28 cellular contexts compared by ENCODE assay signal in genomic region chr3:140358696-140359095, GRCh38.
DNase-seq lines count a peak whose midpoint lies in the region; ATAC-seq, FAIRE-seq and TF ChIP-seq lines count a peak whose summit lies in the region.
"Had no signal": no experiment of that assay in that cellular context is flagged by ENCODE, and none has a peak within 500 bp of the region (broad histone marks: within the 10 kb centered on the region; RNA-seq: fewer than 3 reads in every experiment).

No MANE protein-coding gene starts in this region.

- H3K27me3 Mint-ChIP-seq in activated naive CD4-positive, alpha-beta T cell treated with anti-CD3 and anti-CD28 coated beads, Interleukin-2, amount 10 ng/mL, durations not matched to agents 7 days and 5 days = no peaks in the 10 kb centered on the region
- H3K27me3 Mint-ChIP-seq in CD4-positive, alpha-beta memory T cell = no peaks in the 10 kb centered on the region

- POLR2A ChIA-PET in CD4-positive, alpha-beta memory T cell (lab: Charles Lee; ENCODE audit: partially characterized antibody) = no interaction called here

- no peaks in the 10 kb centered on the region for H3K79me1 ChIP-seq in trophoblast cell (ENCODE audit: low read length)

- CTCF ChIA-PET in activated naive CD4-positive, alpha-beta T cell treated with anti-CD3 and anti-CD28 coated beads, Interleukin-2, amount 10 ng/mL, durations not matched to agents 7 days and 5 days (lab: Charles Lee) = no interaction called here
- CTCF ChIA-PET in CD4-positive, alpha-beta memory T cell (lab: Charles Lee; ENCODE audit: partially characterized antibody) = no interaction called here

- H4K91ac ChIP-seq in trophoblast cell (ENCODE audit: low read depth, low read length) = no peak overlapping the region

- no peak overlapping the region for H4K12ac ChIP-seq in trophoblast cell (ENCODE audit: low read depth, low read length)

- H3K9ac ChIP-seq in trophoblast cell (ENCODE audit: low read length) = no peak overlapping the region
- H3K9ac ChIP-seq: BLaER1 treated with 17β-estradiol and CSF1 and Interleukin-3, amounts not matched to agents 10 nM and 100 nM; KMS-11 had no signal

- no CpG with 5 or more reads among the region's 4 CpGs for WGBS in trophoblast cell (ENCODE audit: extremely low coverage, insufficient coverage, insufficient read length)

- no peaks in the 10 kb centered on the region for H3K79me2 ChIP-seq in trophoblast cell (ENCODE audit: control insufficient read depth, insufficient read depth, low read length, poor library complexity)

- H2BK120ac ChIP-seq in trophoblast cell (ENCODE audit: insufficient read depth, low read length, poor library complexity) = no peak overlapping the region

- no peak overlapping the region for H3K27ac ChIP-seq in trophoblast cell (ENCODE audit: low read depth, low read length)
- H3K27ac ChIP-seq in CD4-positive, alpha-beta memory T cell (ENCODE audit: low read depth, low read length) = no peak overlapping the region
- H3K27ac ChIP-seq: A549; BLaER1 treated with 17β-estradiol and CSF1 and Interleukin-3, amounts not matched to agents 10 nM and 100 nM; HL-60; KMS-11; RWPE1 had no signal

- ATAC-seq in activated naive CD4-positive, alpha-beta T cell treated with anti-CD3 and anti-CD28 coated beads, Interleukin-2, amount 50 U/mL, for 72 hours = no peak
- no peak for ATAC-seq in HG02981 (IDR thresholded peaks at IDR 0.05; ENCODE audit: unreplicated experiment)
- ATAC-seq: A549; CD8-positive, alpha-beta T cell; GM12878; Panc1 had no signal

- H4K8ac ChIP-seq in trophoblast cell (ENCODE audit: low read depth, low read length) = no peak overlapping the region

- no peak overlapping the region for H2AK5ac ChIP-seq in trophoblast cell (ENCODE audit: low read length)

- H3K9me3 Mint-ChIP-seq in activated naive CD4-positive, alpha-beta T cell treated with anti-CD3 and anti-CD28 coated beads, Interleukin-2, amount 10 ng/mL, durations not matched to agents 7 days and 5 days = no peaks in the 10 kb centered on the region
- H3K9me3 Mint-ChIP-seq in activated naive CD4-positive, alpha-beta T cell treated with anti-CD3 and anti-CD28 coated beads, Interleukin-2, amount 50 U/mL, for 72 hours = no peaks in the 10 kb centered on the region
- peaks cover 0 to 5% (median 2%) of the 10 kb centered on the region in 8 donors for H3K9me3 Mint-ChIP-seq in CD4-positive, alpha-beta memory T cell
- H3K9me3 Mint-ChIP-seq: CD8-positive, alpha-beta T cell had no signal

- no peak overlapping the region for H3K4ac ChIP-seq in trophoblast cell (ENCODE audit: low read depth, low read length)

- H3K4me2 ChIP-seq in trophoblast cell (ENCODE audit: low read length) = no peak overlapping the region
- H3K4me2 ChIP-seq: A549; BLaER1 treated with 17β-estradiol and CSF1 and Interleukin-3, amounts not matched to agents 10 nM and 100 nM; KMS-11 had no signal

- no peak for TF ChIP-seq CTCF in kidney epithelial cell (IDR thresholded peaks at IDR 0.05; ENCODE audit: insufficient read depth, low read length, poor library complexity, severe bottlenecking)

- no peak overlapping the region for H2BK12ac ChIP-seq in trophoblast cell (ENCODE audit: low read length)

- no peak for TF ChIP-seq POLR2A in H54 (IDR thresholded peaks at IDR 0.05; ENCODE audit: low read depth, low read length)

- H3K4me1 ChIP-seq in trophoblast cell (ENCODE audit: control insufficient read depth in 1 of 2, insufficient read depth in 2 of 2, low read length in 2 of 2) = peaks cover 0 to 2% of the 10 kb centered on the region in 2 experiments
- H3K4me1 ChIP-seq in CD4-positive, alpha-beta memory T cell (ENCODE audit: insufficient read depth, low read length) = no peaks in the 10 kb centered on the region
- H3K4me1 ChIP-seq: A549, Caco-2 had no signal

- peak overlapping the region; percentile 11 for H3K27ac Mint-ChIP-seq in activated naive CD4-positive, alpha-beta T cell treated with anti-CD3 and anti-CD28 coated beads, Interleukin-2, amount 10 ng/mL, durations not matched to agents 7 days and 5 days
- H3K27ac Mint-ChIP-seq in activated naive CD4-positive, alpha-beta T cell treated with anti-CD3 and anti-CD28 coated beads, Interleukin-2, amount 50 U/mL, for 72 hours = no peak overlapping the region
- no peak overlapping the region for H3K27ac Mint-ChIP-seq in CD4-positive, alpha-beta memory T cell
- H3K27ac Mint-ChIP-seq: CD8-positive, alpha-beta T cell; IgD-negative memory B cell had no signal

- H3K9me3 ChIP-seq in trophoblast cell (ENCODE audit: insufficient read depth, low read depth, low read length) = no peaks in the 10 kb centered on the region
- H3K9me3 ChIP-seq in CD4-positive, alpha-beta memory T cell (ENCODE audit: control insufficient read depth in 1 of 2, low read length in 2 of 2) = no peaks in the 10 kb centered on the region
- H3K9me3 ChIP-seq: A549, Caco-2 had no signal

- H3K36me3 Mint-ChIP-seq in activated naive CD4-positive, alpha-beta T cell treated with anti-CD3 and anti-CD28 coated beads, Interleukin-2, amount 10 ng/mL, durations not matched to agents 7 days and 5 days = no peaks in the 10 kb centered on the region
- H3K36me3 Mint-ChIP-seq in activated naive CD4-positive, alpha-beta T cell treated with anti-CD3 and anti-CD28 coated beads, Interleukin-2, amount 50 U/mL, for 72 hours = no peaks in the 10 kb centered on the region
- no peaks in the 10 kb centered on the region for H3K36me3 Mint-ChIP-seq in CD4-positive, alpha-beta memory T cell
- H3K36me3 Mint-ChIP-seq: CD8-positive, alpha-beta T cell; IgD-negative memory B cell had no signal

- H3K14ac ChIP-seq in trophoblast cell (ENCODE audit: low read length) = no peak overlapping the region

- H3K4me3 ChIP-seq in kidney epithelial cell (ENCODE audit: low read depth, low read length) = no peak overlapping the region
- no peak overlapping the region for H3K4me3 ChIP-seq in trophoblast cell (ENCODE audit: low read depth, low read length)
- no peak overlapping the region for H3K4me3 ChIP-seq in CD4-positive, alpha-beta memory T cell (ENCODE audit: low read length in 2 of 2)
- H3K4me3 ChIP-seq: A549; BLaER1 treated with 17β-estradiol and CSF1 and Interleukin-3, amounts not matched to agents 10 nM and 100 nM; GM12878 had no signal

- H3K36me3 ChIP-seq in kidney epithelial cell (ENCODE audit: control insufficient read depth, insufficient read depth, low read length) (no peaks in the 10 kb centered on the region), trophoblast cell (ENCODE audit: control insufficient read depth in 1 of 2, insufficient read depth in 2 of 2, low read length in 2 of 2) (no peaks in the 10 kb centered on the region)
- no peaks in the 10 kb centered on the region for H3K36me3 ChIP-seq in CD4-positive, alpha-beta memory T cell (ENCODE audit: insufficient read depth, low read length)
- H3K36me3 ChIP-seq: BLaER1 treated with 17β-estradiol and CSF1 and Interleukin-3, amounts not matched to agents 10 nM and 100 nM had no signal

- no peak for DNase-seq in activated naive CD4-positive, alpha-beta T cell treated with anti-CD3 and anti-CD28 coated beads, Interleukin-2, amount 10 ng/mL, durations not matched to agents 7 days and 5 days
- DNase-seq in activated naive CD4-positive, alpha-beta T cell treated with anti-CD3 and anti-CD28 coated beads, Interleukin-2, amount 50 U/mL, for 72 hours (ENCODE audit: low spot score in 2 of 2) = no peak
- peak; percentile 43 for DNase-seq in kidney epithelial cell (ENCODE audit: low read depth)
- DNase-seq in trophoblast cell = no peak
- DNase-seq in H54 (ENCODE audit: insufficient read length, low spot score) = no peak
- no peak for DNase-seq in CD4-positive, alpha-beta memory T cell
- DNase-seq: AML-193; Caco-2; CD8-positive, alpha-beta T cell; DMS 273 treated with DMSO at 0.1 percent for 48 hours; DMS79; EL; GDM1; MM.1S; NCI-H187 treated with DMSO at 0.1 percent for 48 hours; NCI-H2171 treated with DMSO at 0.1 percent for 48 hours; NCI-H524; SHP77 had no signal

- no peak overlapping the region for H3K18ac ChIP-seq in trophoblast cell (ENCODE audit: low read length)

- no peak overlapping the region for H2BK5ac ChIP-seq in trophoblast cell (ENCODE audit: low read depth, low read length, poor library complexity)

- peak overlapping the region; percentile 41 for H3K23ac ChIP-seq in trophoblast cell (ENCODE audit: low read length)

- H3K4me1 Mint-ChIP-seq in activated naive CD4-positive, alpha-beta T cell treated with anti-CD3 and anti-CD28 coated beads, Interleukin-2, amount 10 ng/mL, durations not matched to agents 7 days and 5 days = no peaks in the 10 kb centered on the region
- H3K4me1 Mint-ChIP-seq in CD4-positive, alpha-beta memory T cell = no peaks in the 10 kb centered on the region
- H3K4me1 Mint-ChIP-seq: IgD-negative memory B cell had no signal

- H3K4me3 Mint-ChIP-seq in activated naive CD4-positive, alpha-beta T cell treated with anti-CD3 and anti-CD28 coated beads, Interleukin-2, amount 10 ng/mL, durations not matched to agents 7 days and 5 days = no peak overlapping the region
- no peak overlapping the region for H3K4me3 Mint-ChIP-seq in CD4-positive, alpha-beta memory T cell
- H3K4me3 Mint-ChIP-seq: CD8-positive, alpha-beta T cell; IgD-negative memory B cell had no signal

- H3K27me3 ChIP-seq in kidney epithelial cell (ENCODE audit: control insufficient read depth, insufficient read depth, low read length) (no peaks in the 10 kb centered on the region), trophoblast cell (ENCODE audit: insufficient read depth, low read length) (no peaks in the 10 kb centered on the region)
- H3K27me3 ChIP-seq in CD4-positive, alpha-beta memory T cell (ENCODE audit: insufficient read depth, low read length) = no peaks in the 10 kb centered on the region
- H3K27me3 ChIP-seq: BLaER1 treated with 17β-estradiol and CSF1 and Interleukin-3, amounts not matched to agents 10 nM and 100 nM had no signal

- no peak overlapping the region for H2AFZ ChIP-seq in trophoblast cell (ENCODE audit: insufficient read depth, low read length, poor library complexity)

- FAIRE-seq in H54 (lab: Jason Lieb, UNC) = no peak
- FAIRE-seq: A549, GM12878, H1 had no signal

- intact Hi-C loops in CD4-positive, alpha-beta memory T cell (cut with micrococcal nuclease) = no loop called here
